ENCODE assay signal across 22 cellular contexts in the genomic region with DNA sequence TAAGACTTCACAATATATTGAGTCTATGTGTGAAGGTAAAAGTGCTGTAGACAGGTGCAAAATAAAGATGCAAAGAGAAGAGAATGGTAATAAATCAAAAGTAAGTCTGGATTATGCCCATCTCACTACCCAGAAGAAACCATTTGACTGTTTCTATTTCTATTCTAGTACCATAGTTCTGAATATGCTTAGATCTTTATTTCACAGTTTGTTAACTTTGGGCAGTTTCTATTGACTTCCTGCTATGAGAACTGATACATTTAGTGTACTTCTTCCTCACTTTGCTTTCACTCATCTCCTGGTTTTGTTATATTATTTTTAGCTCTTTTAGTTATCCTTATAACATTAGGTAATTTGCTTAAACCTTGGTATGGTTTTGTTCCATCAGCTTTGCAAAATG.
"Had no signal": no experiment of that assay in that cellular context is flagged by ENCODE, and none has a peak within 500 bp of the region (broad histone marks: within the 10 kb centered on the region; RNA-seq: fewer than 3 reads in every experiment).

No MANE protein-coding gene starts in this region.

- H3K36me3 ChIP-seq: esophagus muscularis mucosa, gastrocnemius medialis, neutrophil, sigmoid colon, stomach, thoracic aorta, transverse colon had no signal

- H3K4me3 ChIP-seq: dorsolateral prefrontal cortex, esophagus muscularis mucosa, gastrocnemius medialis, mucosa of descending colon, sigmoid colon, skin epidermis, stomach, thoracic aorta, transverse colon had no signal

- H3K9me3 ChIP-seq: esophagus muscularis mucosa, gastrocnemius medialis, mucosa of descending colon, neutrophil, sigmoid colon, stomach, thoracic aorta, transverse colon had no signal

- H3K9me3 Mint-ChIP-seq: naive thymus-derived CD8-positive, alpha-beta T cell had no signal

- DNase-seq: cortex of kidney; dorsolateral prefrontal cortex; effector CD8-positive, alpha-beta T cell; gastrocnemius medialis; glutamatergic neuron; islet precursor cell; mucosa of descending colon; naive thymus-derived CD8-positive, alpha-beta T cell; sigmoid colon; stimulated activated CD4-positive, alpha-beta T cell treated with anti-CD3 and anti-CD28 coated beads, Interleukin-2, amount 100 ng/mL, for 24 hours; stimulated activated CD4-positive, alpha-beta T cell treated with anti-CD3 and anti-CD28 coated beads, Interleukin-4, amount 100 ng/mL, for 4 hours; stimulated activated naive CD4-positive, alpha-beta T cell; stomach; substantia nigra; transverse colon had no signal

- H3K36me3 Mint-ChIP-seq: naive thymus-derived CD8-positive, alpha-beta T cell had no signal

- FAIRE-seq: endometrium had no signal

- H3K27ac Mint-ChIP-seq: naive thymus-derived CD8-positive, alpha-beta T cell had no signal

- H3K4me3 Mint-ChIP-seq: naive thymus-derived CD8-positive, alpha-beta T cell had no signal

- H3K27me3 ChIP-seq: dorsolateral prefrontal cortex, esophagus muscularis mucosa, gastrocnemius medialis, sigmoid colon, stomach, transverse colon had no signal

- ATAC-seq: gastrocnemius medialis; left lobe of liver; mucosa of descending colon; naive thymus-derived CD8-positive, alpha-beta T cell had no signal

- H3K4me1 ChIP-seq: transverse colon had no signal

- H3K27ac ChIP-seq: dorsolateral prefrontal cortex, epithelial cell of prostate, esophagus muscularis mucosa, gastrocnemius medialis, neutrophil, sigmoid colon, skin epidermis, stomach, thoracic aorta, transverse colon had no signal
